20 cellular contexts compared by ENCODE assay signal in the genomic region with DNA sequence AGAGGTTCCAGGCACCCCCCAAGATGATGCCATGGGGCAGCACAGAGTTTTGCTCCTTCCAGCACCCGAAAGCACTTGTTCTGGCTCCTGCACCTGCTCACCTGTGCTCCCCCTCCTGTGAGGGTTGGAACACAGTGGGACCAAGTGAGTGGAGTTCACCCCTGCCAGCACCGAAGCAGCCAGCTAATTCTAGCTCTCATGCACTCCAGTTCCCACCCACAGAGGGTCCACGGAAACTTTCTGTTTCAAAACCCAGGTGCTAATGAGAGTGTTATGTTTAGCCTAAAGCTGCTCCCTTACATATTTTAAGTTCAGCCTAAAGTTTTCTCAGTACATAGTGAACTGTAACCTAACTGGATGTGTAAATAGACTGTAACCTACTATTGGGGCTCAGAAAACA. TPM values are rescaled to one million over a fixed set of nuclear protein-coding genes. Genes with fewer than 3 reads are reported as not detected.
A peak's percentile ranks its signal among the peaks of the same experiment; 100 is the strongest.
DNase-seq lines count a peak whose midpoint lies in the region; ATAC-seq and TF ChIP-seq lines count a peak whose summit lies in the region.
"Had no signal": no experiment of that assay in that cellular context is flagged by ENCODE, and none has a peak within 500 bp of the region (broad histone marks: within the 10 kb centered on the region; RNA-seq: fewer than 3 reads in every experiment).

No MANE protein-coding gene starts in this region.

- H3K27ac Mint-ChIP-seq in immature natural killer cell: no peak overlapping the region
- H3K27ac Mint-ChIP-seq: HFFc6, T-cell had no signal

- no peak overlapping the region for H3K4me3 ChIP-seq in left lung
- H3K4me3 ChIP-seq: PC-9 had no signal

- no peak for TF ChIP-seq CTCF in left lung (IDR thresholded peaks at IDR 0.05)

- H3K4me1 ChIP-seq in left lung: no peaks in the 10 kb centered on the region

- no peak overlapping the region for H3K27ac ChIP-seq in left lung
- H3K27ac ChIP-seq: C4-2B, PC-9, RWPE1 had no signal

- H3K27me3 Mint-ChIP-seq in immature natural killer cell (ENCODE audit: low read depth in 3 of 3): peaks cover 2 to 6% (median 3%) of the 10 kb centered on the region in 3 donors

- no peaks in the 10 kb centered on the region for H3K9me3 Mint-ChIP-seq in immature natural killer cell

- no peak overlapping the region for H3K4me3 Mint-ChIP-seq in immature natural killer cell
- H3K4me3 Mint-ChIP-seq: HFFc6, T-cell had no signal

- intact Hi-C loops in left lung (cut with DNase I): no loop called here

- no peak for DNase-seq in left lung
- DNase-seq in immature natural killer cell: no peak
- DNase-seq: AML-193, HFFc6, KBM-7, NCI-H187, NCI-H2227 treated with DMSO at 0.1 percent for 48 hours, NCI-H524, NCI-H82, PC-9, SIG-M5, T-cell had no signal

- no peaks in the 10 kb centered on the region for H3K4me1 Mint-ChIP-seq in immature natural killer cell
- H3K4me1 Mint-ChIP-seq: T-cell had no signal

- H3K27me3 ChIP-seq in left lung: no peaks in the 10 kb centered on the region

- no peaks in the 10 kb centered on the region for H3K9me3 ChIP-seq in left lung

- ATAC-seq in GM19395 (IDR thresholded peaks at IDR 0.05; ENCODE audit: unreplicated experiment) (peak; percentile 73), HG02885 (IDR thresholded peaks at IDR 0.05; ENCODE audit: poor library complexity, unreplicated experiment) (peak; percentile 66), left lung (peak; percentile 43), GM21529 (IDR thresholded peaks at IDR 0.05; ENCODE audit: unreplicated experiment) (no peak), HG03196 (IDR thresholded peaks at IDR 0.05; ENCODE audit: unreplicated experiment) (no peak), GM21423 (IDR thresholded peaks at IDR 0.05; ENCODE audit: unreplicated experiment) (no peak)
- ATAC-seq: HepG2, T-cell had no signal

- no peaks in the 10 kb centered on the region for H3K36me3 ChIP-seq in left lung

- no peaks in the 10 kb centered on the region for H3K36me3 Mint-ChIP-seq in immature natural killer cell

RNA-seq across cellular contexts. Expression of gene SLC35G1, which starts 42.6 kb away (rescaled TPM):
- 1 to 10 TPM; 3.7 to 5.7 TPM for total RNA-seq in left lung
- under 1 TPM in 2 of 3 donors, not detected in 1; 0.63 to 0.78 TPM for polyA plus RNA-seq in immature natural killer cell

Comparison
In these comparisons a context has a peak if more than half of its experiments do, and no peak if none do; other contexts are left out.
1. ATAC-seq: peak in GM19395 (single experiment), HG02885 (single experiment) and left lung (single experiment); none in GM21529 (single experiment), HG03196 (single experiment) and GM21423 (single experiment).